Comparison of ENCODE assay signal across 21 cellular contexts in genomic region chr12:14650791-14651190, GRCh38. TPM values are rescaled to one million over a fixed set of nuclear protein-coding genes. Genes with fewer than 3 reads are reported as not detected.
"Had no signal": no experiment of that assay in that cellular context is flagged by ENCODE, and none has a peak within 500 bp of the region (broad histone marks: within the 10 kb centered on the region; RNA-seq: fewer than 3 reads in every experiment).

No MANE protein-coding gene starts in this region.

- H3K27me3 ChIP-seq: ovary, tibial nerve, uterus had no signal

- H3K36me3 ChIP-seq: ovary, tibial nerve, uterus had no signal

- H3K36me3 Mint-ChIP-seq: stimulated activated memory B cell treated with anti-CD40 and anti-IgM and Interleukin-4, amounts not matched to agents 10 μg/mL and 1 μg/mL and 100 μg/mL, for 72 hours had no signal

- H3K4me3 ChIP-seq: ovary, tibial nerve, uterus had no signal

- H3K4me1 Mint-ChIP-seq: stimulated activated memory B cell treated with anti-CD40 and anti-IgM and Interleukin-4, amounts not matched to agents 10 μg/mL and 1 μg/mL and 100 μg/mL, for 72 hours had no signal

- H3K9me3 ChIP-seq: ovary, tibial nerve, uterus had no signal

- H3K4me3 Mint-ChIP-seq: activated naive CD4-positive, alpha-beta T cell treated with anti-CD3 and anti-CD28 coated beads for 36 hours; activated naive CD8-positive, alpha-beta T cell treated with anti-CD3 and anti-CD28 coated beads, Interleukin-2, amount 50 U/mL, for 24 hours; activated T-helper 17 cell treated with anti-CD3 and anti-CD28 coated beads, Interleukin-2, amount 50 U/mL, for 72 hours; effector memory CD8-positive, alpha-beta T cell; neural crest cell; stimulated activated memory B cell treated with anti-CD40 and anti-IgM and Interleukin-4, amounts not matched to agents 10 μg/mL and 1 μg/mL and 100 μg/mL, for 72 hours; T-helper 2 cell treated with Interferon-gamma antibody and Interleukin-4, amounts not matched to agents 5 μg/mL and 100 μg/mL, for 36 hours had no signal

- H3K9me3 Mint-ChIP-seq: activated naive CD4-positive, alpha-beta T cell treated with anti-CD3 and anti-CD28 coated beads for 36 hours; activated naive CD8-positive, alpha-beta T cell treated with anti-CD3 and anti-CD28 coated beads, Interleukin-2, amount 50 U/mL, for 24 hours; activated T-helper 17 cell treated with anti-CD3 and anti-CD28 coated beads, Interleukin-2, amount 50 U/mL, for 72 hours; effector memory CD8-positive, alpha-beta T cell; neural crest cell; stimulated activated memory B cell treated with anti-CD40 and anti-IgM and Interleukin-4, amounts not matched to agents 10 μg/mL and 1 μg/mL and 100 μg/mL, for 72 hours; T-helper 2 cell treated with Interferon-gamma antibody and Interleukin-4, amounts not matched to agents 5 μg/mL and 100 μg/mL, for 36 hours had no signal

- H3K4me1 ChIP-seq: tibial nerve, uterus had no signal

- ATAC-seq: activated naive CD8-positive, alpha-beta T cell treated with anti-CD3 and anti-CD28 coated beads, Interleukin-2, amount 50 U/mL, for 24 hours; activated T-helper 17 cell treated with anti-CD3 and anti-CD28 coated beads, Interleukin-2, amount 50 U/mL, for 72 hours; effector memory CD8-positive, alpha-beta T cell; stimulated activated memory B cell treated with anti-CD40 and anti-IgM and Interleukin-4, amounts not matched to agents 10 μg/mL and 1 μg/mL and 100 μg/mL, for 72 hours had no signal

- DNase-seq: activated CD4-positive, CD25-positive, alpha-beta regulatory T cell; activated naive CD4-positive, alpha-beta T cell treated with anti-CD3 and anti-CD28 coated beads for 36 hours; activated naive CD8-positive, alpha-beta T cell treated with anti-CD3 and anti-CD28 coated beads, Interleukin-2, amount 50 U/mL, for 24 hours; dermis blood vessel endothelial cell; effector memory CD8-positive, alpha-beta T cell; midbrain; ovary; stimulated activated CD4-positive, alpha-beta T cell treated with anti-CD3 and anti-CD28 coated beads, Interleukin-2, amount 100 ng/mL, for 48 hours; uterus had no signal

- H3K27ac Mint-ChIP-seq: activated naive CD4-positive, alpha-beta T cell treated with anti-CD3 and anti-CD28 coated beads for 36 hours; activated naive CD8-positive, alpha-beta T cell treated with anti-CD3 and anti-CD28 coated beads, Interleukin-2, amount 50 U/mL, for 24 hours; activated T-helper 17 cell treated with anti-CD3 and anti-CD28 coated beads, Interleukin-2, amount 50 U/mL, for 72 hours; effector memory CD8-positive, alpha-beta T cell; stimulated activated memory B cell treated with anti-CD40 and anti-IgM and Interleukin-4, amounts not matched to agents 10 μg/mL and 1 μg/mL and 100 μg/mL, for 72 hours; T-helper 2 cell treated with Interferon-gamma antibody and Interleukin-4, amounts not matched to agents 5 μg/mL and 100 μg/mL, for 36 hours had no signal

- H3K27me3 Mint-ChIP-seq: activated T-helper 17 cell treated with anti-CD3 and anti-CD28 coated beads, Interleukin-2, amount 50 U/mL, for 72 hours; stimulated activated memory B cell treated with anti-CD40 and anti-IgM and Interleukin-4, amounts not matched to agents 10 μg/mL and 1 μg/mL and 100 μg/mL, for 72 hours had no signal

- H3K27ac ChIP-seq: epithelial cell of prostate, ovary, tibial nerve had no signal

RNA-seq across cellular contexts. Expression of gene GUCY2C, which starts 45.6 kb away (rescaled TPM):
- total RNA-seq: activated CD8-positive, alpha-beta memory T cell treated with anti-CD3 and anti-CD28 coated beads for 36 hours; activated naive CD4-positive, alpha-beta T cell treated with anti-CD3 and anti-CD28 coated beads for 36 hours; activated T-helper 17 cell treated with anti-CD3 and anti-CD28 coated beads, Interleukin-2, amount 50 U/mL, for 72 hours; bronchial epithelial cell; chondrocyte; dermis blood vessel endothelial cell; lung microvascular endothelial cell; myocyte; neural crest cell; skeletal muscle tissue; tibial nerve had no signal
- polyA plus RNA-seq: ovary had no signal
